Comparison of ENCODE assay signal across 8 cellular contexts in genomic region chr5:139668064-139668880, GRCh38. TPM values are rescaled to one million over a fixed set of nuclear protein-coding genes. Genes with fewer than 3 reads are reported as not detected.
DNase-seq lines count a peak whose midpoint lies in the region; ATAC-seq and TF ChIP-seq lines count a peak whose summit lies in the region.

No MANE protein-coding gene starts in this region.

- H3K4me3 ChIP-seq in CD8-positive, alpha-beta T cell (ENCODE audit: low read depth, low read length): peak overlapping the region; percentile 68

- no peaks in the 10 kb centered on the region for H3K36me3 ChIP-seq in CD8-positive, alpha-beta T cell (ENCODE audit: insufficient read depth, low read length)

- no peaks in the 10 kb centered on the region for H3K27me3 ChIP-seq in CD8-positive, alpha-beta T cell (ENCODE audit: insufficient read depth, low read length)

- no peak for TF ChIP-seq CTCF in CD8-positive, alpha-beta T cell (IDR thresholded peaks at IDR 0.05)

- no peaks in the 10 kb centered on the region for H3K27me3 Mint-ChIP-seq in CD8-positive, alpha-beta T cell (ENCODE audit: low read depth)

- peak overlapping the region; percentile 79 for H3K4me3 Mint-ChIP-seq in CD8-positive, alpha-beta T cell

- peak in 4 of 7 experiments; percentile 37 to 62 (median 42) for DNase-seq in CD8-positive, alpha-beta T cell
- DNase-seq in HUDEP-2 (lab: John Stamatoyannopoulos, UW; ENCODE audit: unreplicated experiment in 76 of 76) (peak in 45 of 76 experiments; percentile 3 to 76 (median 37)), fibroblast of gingiva (ENCODE audit: low read depth) (peak; percentile 47), occipital lobe (lab: John Stamatoyannopoulos, UW) (peak; percentile 69), NCI-H345 (lab: John Stamatoyannopoulos, UW) (no peak), AML-193 (lab: John Stamatoyannopoulos, UW) (no peak)
- peak; percentile 43 for DNase-seq in activated T-cell treated with anti-CD3 and anti-CD28 coated beads, Interleukin-2, amount 50 U/mL, for 1 hour

- peak overlapping the region; percentile 90 for H3K27ac Mint-ChIP-seq in CD8-positive, alpha-beta T cell

- H3K4me1 ChIP-seq in CD8-positive, alpha-beta T cell (ENCODE audit: insufficient read depth, low read length): peaks cover 53% of the 10 kb centered on the region

- peaks cover 52% of the 10 kb centered on the region for H3K4me1 Mint-ChIP-seq in CD8-positive, alpha-beta T cell (ENCODE audit: low read depth)

- POLR2A ChIA-PET in CD8-positive, alpha-beta T cell (lab: Charles Lee): interaction anchor here (1.0 to 4.3 kb wide), 3 partner anchors 8 to 1203 kb away, joined by 3 to 24 read pairs (median 7); partner anchors contain the start of gene EGR1

- H3K36me3 Mint-ChIP-seq in CD8-positive, alpha-beta T cell: no peaks in the 10 kb centered on the region

- CTCF ChIA-PET in CD8-positive, alpha-beta T cell (lab: Charles Lee): interaction anchor here (0.9 to 6.2 kb wide), 4 partner anchors 9 to 107 kb away, joined by 3 to 64 read pairs (median 4); no protein-coding TSS in a partner anchor

- peak; percentile 26 for ATAC-seq in CD8-positive, alpha-beta T cell
- ATAC-seq in HG03097 (IDR thresholded peaks at IDR 0.05; ENCODE audit: low FRiP score, unreplicated experiment): no peak

- no peaks in the 10 kb centered on the region for H3K9me3 Mint-ChIP-seq in CD8-positive, alpha-beta T cell

- H3K9me3 ChIP-seq in CD8-positive, alpha-beta T cell (ENCODE audit: low read length): no peaks in the 10 kb centered on the region

- intact Hi-C loops in CD8-positive, alpha-beta T cell (cut with DNase I, micrococcal nuclease): loop anchor here in 1 of 2 experiments (2.0 kb wide), 1 partner anchor 15 kb away; no protein-coding TSS in a partner anchor

- peak overlapping the region; percentile 32 for H3K27ac ChIP-seq in CD8-positive, alpha-beta T cell (ENCODE audit: low read depth, low read length)

RNA-seq across cellular contexts. Expression of gene CXXC5, which starts 20.1 kb away (rescaled TPM):
- total RNA-seq in CD8-positive, alpha-beta T cell: 1 to 10 TPM; 4.1 to 4.7 TPM
- 37.1 TPM for total RNA-seq in occipital lobe

Comparison
In these comparisons a context has a peak if more than half of its experiments do, and no peak if none do; other contexts are left out.
1. DNase-seq: peak in CD8-positive, alpha-beta T cell (4 of 7), HUDEP-2 (45 of 76), activated T-cell treated with anti-CD3 and anti-CD28 coated beads, Interleukin-2, amount 50 U/mL, for 1 hour (single experiment), fibroblast of gingiva (single experiment) and occipital lobe (single experiment); none in NCI-H345 (single experiment) and AML-193 (0 of 2).